Comparison of ENCODE assay signal across 14 cellular contexts in the genomic region with DNA sequence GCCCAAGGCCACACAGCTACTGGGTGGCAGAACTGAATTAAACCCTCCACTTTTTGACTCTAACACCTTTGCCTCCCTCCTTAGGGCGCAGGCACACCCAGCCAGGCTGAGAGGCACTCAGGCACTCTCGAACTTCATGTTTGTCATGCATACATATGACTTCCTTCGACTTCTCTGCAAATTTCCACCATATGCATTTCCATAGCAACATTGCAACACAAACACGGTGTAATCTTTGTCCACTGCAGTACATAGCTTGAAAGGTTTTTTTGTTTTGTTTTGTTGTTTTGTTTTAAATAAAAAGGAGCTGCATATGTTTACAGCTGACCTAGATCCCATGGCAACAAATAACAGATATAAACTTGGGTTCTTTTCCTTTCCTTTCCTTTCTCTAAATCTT. TPM values are rescaled to one million over a fixed set of nuclear protein-coding genes. Genes with fewer than 3 reads are reported as not detected.
A peak's percentile ranks its signal among the peaks of the same experiment; 100 is the strongest.
DNase-seq lines count a peak whose midpoint lies in the region; ATAC-seq and TF ChIP-seq lines count a peak whose summit lies in the region.
"Had no signal": no experiment of that assay in that cellular context is flagged by ENCODE, and none has a peak within 500 bp of the region (broad histone marks: within the 10 kb centered on the region; RNA-seq: fewer than 3 reads in every experiment).

No MANE protein-coding gene starts in this region.

- peak overlapping the region; percentile 80 for H2BK120ac ChIP-seq in IMR-90 (ENCODE audit: low read depth, low read length)

- peak overlapping the region in 1 of 2 experiments; percentile 13; a peak in 1 of 4 replicates for H4K8ac ChIP-seq in IMR-90 (ENCODE audit: low read depth in 2 of 2, low read length in 2 of 2)

- no peak overlapping the region for H3K4me2 ChIP-seq in IMR-90 (ENCODE audit: low read depth, low read length)

- H3K9ac ChIP-seq in IMR-90 (ENCODE audit: low read depth, low read length), result no peak overlapping the region

- no peaks in the 10 kb centered on the region for H3K4me1 Mint-ChIP-seq in activated T-cell treated with anti-CD3 and anti-CD28 coated beads, Interleukin-2, amount 50 U/mL, for 4 hours (ENCODE audit: low read depth)

- H4K5ac ChIP-seq in IMR-90 (ENCODE audit: low read depth, low read length), result 0 out of 2 replicates have a peak overlapping the region, but pooled peaks have one; percentile 32

- H2BK15ac ChIP-seq in IMR-90 (ENCODE audit: low read depth, low read length), result peak overlapping the region; percentile 85; the same call in 1 of the 3 replicates

- no peak overlapping the region for H3K4me3 Mint-ChIP-seq in activated T-cell treated with anti-CD3 and anti-CD28 coated beads, Interleukin-2, amount 50 U/mL, for 4 hours
- H3K4me3 Mint-ChIP-seq: B cell; CD4-positive, alpha-beta T cell; IgD-negative memory B cell had no signal

- dilution Hi-C loops in IMR-90 (cut with HindIII; ENCODE audit: low sequenced_read_pairs, unreplicated experiment), result no loop called here

- H3K36me3 Mint-ChIP-seq in activated T-cell treated with anti-CD3 and anti-CD28 coated beads, Interleukin-2, amount 50 U/mL, for 4 hours (ENCODE audit: insufficient read depth), result peaks cover 16% of the 10 kb centered on the region

- TF ChIP-seq POLR2A in IMR-90 (IDR thresholded peaks at IDR 0.05; ENCODE audit: low read depth, low read length), result no peak

- no TSS peak for BruUV-seq in IMR-90 (replicated peaks; lab: Mats Ljungman, UMichigan)

- H2AFZ ChIP-seq in IMR-90 (replicated peaks; ENCODE audit: low read length, poor library complexity), result no peak overlapping the region

- H3K9me1 ChIP-seq in IMR-90 (ENCODE audit: insufficient read depth, low read length), result 0 out of 2 replicates have a peak, but pooled peaks cover 3% of the 10 kb centered on the region

- peaks cover 21% of the 10 kb centered on the region for H3K4me1 ChIP-seq in IMR-90 (ENCODE audit: control insufficient read depth, insufficient read depth, low read length)

- H3K27me3 ChIP-seq in IMR-90 (ENCODE audit: control insufficient read depth, insufficient read depth, low read length), result no peaks in the 10 kb centered on the region

- H3K4me3 ChIP-seq in IMR-90 (ENCODE audit: insufficient read depth, low read depth, low read length), result no peak overlapping the region

- no peak overlapping the region for H4K91ac ChIP-seq in IMR-90 (ENCODE audit: insufficient read depth, low read depth, low read length)

- TF ChIP-seq CTCF in IMR-90 (conservative IDR thresholded peaks at IDR 0.05; ENCODE audit: low read depth, low read length), result no peak

- H2AK5ac ChIP-seq in IMR-90 (ENCODE audit: low read depth, low read length), result peak overlapping the region; percentile 87; the same call in 1 of the 2 replicates

- DNase-seq in IMR-90 (no peak), dermis blood vessel endothelial cell (peak; percentile 27), left kidney (ENCODE audit: low read depth, low spot score) (peak; percentile 45), NCI-H1436 treated with DMSO at 0.1 percent for 48 hours (lab: John Stamatoyannopoulos, UW) (no peak), left lobe of liver (ENCODE audit: low spot score) (no peak)
- no peak for DNase-seq in activated naive CD4-positive, alpha-beta T cell treated with Interleukin-2 at 50 U/mL for 16 hours
- DNase-seq in activated T-cell treated with anti-CD3 and anti-CD28 coated beads, Interleukin-2, amount 50 U/mL, for 4 hours, result no peak
- DNase-seq: C1 segment of cervical spinal cord; CD4-positive, alpha-beta T cell; DMS153; GF-D8 had no signal

- CTCF ChIA-PET in IMR-90 (lab: Yijun Ruan, JAX), result no interaction called here

- H2BK5ac ChIP-seq in IMR-90 (ENCODE audit: low read depth, low read length, poor library complexity, severe bottlenecking), result no peak overlapping the region

- in situ Hi-C loops in IMR-90 (cut with MboI; ENCODE audit: low sequenced_read_pairs), result no loop called here

- no peak overlapping the region for H3K27ac ChIP-seq in IMR-90 (ENCODE audit: insufficient read depth, low read length)

- H3K56ac ChIP-seq in IMR-90 (ENCODE audit: extremely low read depth, insufficient read depth, low read length), result no peak overlapping the region

- no peak for TF ChIP-seq RAD21 in IMR-90 (IDR thresholded peaks at IDR 0.05; ENCODE audit: low read length)

- peaks cover 3% of the 10 kb centered on the region for H3K9me3 Mint-ChIP-seq in activated T-cell treated with anti-CD3 and anti-CD28 coated beads, Interleukin-2, amount 50 U/mL, for 4 hours

- H3K27me3 Mint-ChIP-seq in activated T-cell treated with anti-CD3 and anti-CD28 coated beads, Interleukin-2, amount 50 U/mL, for 4 hours (ENCODE audit: low read depth), result no peaks in the 10 kb centered on the region
- H3K27me3 Mint-ChIP-seq: CD4-positive, alpha-beta T cell; IgD-negative memory B cell had no signal

- no peaks in the 10 kb centered on the region for H3K36me3 ChIP-seq in IMR-90 (ENCODE audit: control insufficient read depth, insufficient read depth, low read length)

- H3K18ac ChIP-seq in IMR-90 (ENCODE audit: low read depth, low read length), result no peak overlapping the region

- intact Hi-C loops in IMR-90 (cut with micrococcal nuclease), result loop anchor here (10.0 kb wide), 1 partner anchor 269 kb away; no protein-coding TSS in a partner anchor

- ATAC-seq in IMR-90 (ENCODE audit: low read depth) (no peak), left lobe of liver (no peak)
- no peak for ATAC-seq in activated T-cell treated with anti-CD3 and anti-CD28 coated beads, Interleukin-2, amount 50 U/mL, for 4 hours
- ATAC-seq: HCT116 had no signal

- H4K20me1 ChIP-seq in IMR-90 (ENCODE audit: insufficient read depth, low read length), result no peaks in the 10 kb centered on the region

- POLR2A ChIA-PET in IMR-90 (lab: Charles Lee; ENCODE audit: unreplicated experiment), result interaction anchor here (1.4 kb wide), 1 partner anchor 32 kb away, joined by 3 read pairs; no protein-coding TSS in a partner anchor

- peaks cover 0 to 3% of the 10 kb centered on the region in 2 experiments; a peak in 2 of 4 replicates for H3K79me1 ChIP-seq in IMR-90 (ENCODE audit: low read depth in 1 of 2, low read length in 2 of 2)

- WGBS in IMR-90 (ENCODE audit: extremely low coverage in 2 of 2, insufficient read length in 1 of 2), 2 experiments, result no CpG with 5 or more reads among the region's 4 CpGs

- no peak overlapping the region for H3K14ac ChIP-seq in IMR-90 (replicated peaks; ENCODE audit: low read depth, low read length)

- no peak overlapping the region for H2BK20ac ChIP-seq in IMR-90 (ENCODE audit: low read depth, low read length)

- no peaks in the 10 kb centered on the region for H3K9me3 ChIP-seq in IMR-90 (ENCODE audit: control insufficient read depth, insufficient read depth, low read length)

- 0 out of 2 replicates have a peak overlapping the region, but pooled peaks have one; percentile 20 for H3K23ac ChIP-seq in IMR-90 (ENCODE audit: low read depth, low read length)

- no peak overlapping the region for H2AK9ac ChIP-seq in IMR-90 (replicated peaks; ENCODE audit: low read depth, low read length, poor library complexity)

- H3K4ac ChIP-seq in IMR-90 (ENCODE audit: low read depth, low read length), result no peak overlapping the region; the same call in 1 of the 2 replicates

TF ChIP-seq in IMR-90, 13 proteins besides CTCF, POLR2A, EP300 and RAD21:
- TF ChIP-seq CEBPB (IDR thresholded peaks at IDR 0.05; ENCODE audit: low read depth, low read length) (no peak), NFE2L2 (IDR thresholded peaks at IDR 0.05; ENCODE audit: low read depth, low read length) (no peak), BHLHE40 (IDR thresholded peaks at IDR 0.05; ENCODE audit: low read depth, low read length) (no peak), FOS (IDR thresholded peaks at IDR 0.05; ENCODE audit: low read depth, low read length) (no peak), CHD1 (IDR thresholded peaks at IDR 0.05; ENCODE audit: low read depth, low read length) (no peak), SMC3 (IDR thresholded peaks at IDR 0.05; ENCODE audit: low read depth, low read length) (no peak), MAFK (IDR thresholded peaks at IDR 0.05; ENCODE audit: low read depth, low read length) (no peak), USF2 (IDR thresholded peaks at IDR 0.05; ENCODE audit: low read depth, low read length) (no peak), RCOR1 (IDR thresholded peaks at IDR 0.05; ENCODE audit: insufficient replicate concordance, low read length) (no peak), RFX5 (IDR thresholded peaks at IDR 0.05; ENCODE audit: low read depth, low read length) (no peak), MXI1 (IDR thresholded peaks at IDR 0.05; ENCODE audit: borderline replicate concordance, low read depth, low read length) (no peak), MAZ (IDR thresholded peaks at IDR 0.05; ENCODE audit: borderline replicate concordance, low read depth, low read length) (no peak)
- TF ChIP-seq, protein P1, sequence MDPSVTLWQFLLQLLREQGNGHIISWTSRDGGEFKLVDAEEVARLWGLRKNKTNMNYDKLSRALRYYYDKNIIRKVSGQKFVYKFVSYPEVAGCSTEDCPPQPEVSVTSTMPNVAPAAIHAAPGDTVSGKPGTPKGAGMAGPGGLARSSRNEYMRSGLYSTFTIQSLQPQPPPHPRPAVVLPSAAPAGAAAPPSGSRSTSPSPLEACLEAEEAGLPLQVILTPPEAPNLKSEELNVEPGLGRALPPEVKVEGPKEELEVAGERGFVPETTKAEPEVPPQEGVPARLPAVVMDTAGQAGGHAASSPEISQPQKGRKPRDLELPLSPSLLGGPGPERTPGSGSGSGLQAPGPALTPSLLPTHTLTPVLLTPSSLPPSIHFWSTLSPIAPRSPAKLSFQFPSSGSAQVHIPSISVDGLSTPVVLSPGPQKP (IDR thresholded peaks at IDR 0.05; ENCODE audit: borderline replicate concordance, low read depth, low read length), result no peak

RNA-seq across cellular contexts. Expression of gene CCN1, which starts 35.0 kb away (rescaled TPM):
- 76.9 and 90.3 TPM in 2 replicates for total RNA-seq in IMR-90 (2012; rRNA removed)
- polyA plus RNA-seq in IMR-90 (2012; rRNA removed), result 819 and 905 TPM in 2 replicates
- polyA plus RNA-seq in IMR-90 (2012; cell fraction: cytosol; rRNA removed), result 700 and 814 TPM in 2 replicates
- polyA plus RNA-seq in IMR-90 (2012; cell fraction: nucleus; rRNA removed; ENCODE audit: low replicate concordance), result 1,179 and 1,372 TPM in 2 replicates
- 148 and 234 TPM in 2 replicates for total RNA-seq in dermis blood vessel endothelial cell
- under 1 TPM; 0.43 to 0.65 (median 0.61) TPM for total RNA-seq in activated T-cell treated with anti-CD3 and anti-CD28 coated beads, Interleukin-2, amount 50 U/mL, for 4 hours
- total RNA-seq in left lobe of liver, result 16.8 TPM
- total RNA-seq: B cell; CD4-positive, alpha-beta T cell had no signal
- polyA plus RNA-seq: IgD-negative memory B cell had no signal

Comparison
In these comparisons a context has a peak if more than half of its experiments do, and no peak if none do; other contexts are left out.
1. DNase-seq: peak in dermis blood vessel endothelial cell (single experiment) and left kidney (single experiment); none in IMR-90 (single experiment), NCI-H1436 treated with DMSO at 0.1 percent for 48 hours (single experiment), activated naive CD4-positive, alpha-beta T cell treated with Interleukin-2 at 50 U/mL for 16 hours (single experiment), activated T-cell treated with anti-CD3 and anti-CD28 coated beads, Interleukin-2, amount 50 U/mL, for 4 hours (single experiment) and left lobe of liver (single experiment).
2. RNA of gene CCN1, which starts 35.0 kb away (total RNA-seq): 148 to 234 TPM in dermis blood vessel endothelial cell, 76.9 to 90.3 TPM in IMR-90 and 16.8 TPM in left lobe of liver (single experiment); 0.43 to 0.65 TPM in activated T-cell treated with anti-CD3 and anti-CD28 coated beads, Interleukin-2, amount 50 U/mL, for 4 hours; every median in the first group is over 10 times any median in the second.